1 cellular context compared by ENCODE assay signal in genomic region chr2:61529944-61530343, GRCh38.
TF ChIP-seq lines count a peak whose summit lies in the region.

No MANE protein-coding gene starts in this region.

TF ChIP-seq in neural cell, 6 proteins besides CTCF, POLR2A, EP300 and RAD21:
- no peak for TF ChIP-seq EZH2 (IDR thresholded peaks at IDR 0.05; ENCODE audit: borderline replicate concordance, insufficient read depth, low read length, poor library complexity, severe bottlenecking)
- no peak for TF ChIP-seq MXI1 (conservative IDR thresholded peaks at IDR 0.05; ENCODE audit: poor library complexity, severe bottlenecking)
- no peak for TF ChIP-seq TAF1 (IDR thresholded peaks at IDR 0.05; ENCODE audit: low read depth)
